Comparison of ENCODE assay signal across 30 cellular contexts in genomic region chr5:32072054-32072453, GRCh38.
"Had no signal": no experiment of that assay in that cellular context is flagged by ENCODE, and none has a peak within 500 bp of the region (broad histone marks: within the 10 kb centered on the region; RNA-seq: fewer than 3 reads in every experiment).

No MANE protein-coding gene starts in this region.

- ATAC-seq: activated CD4-positive, alpha-beta T cell treated with anti-CD3 and anti-CD28 coated beads for 36 hours; activated CD4-positive, CD25-positive, alpha-beta regulatory T cell treated with anti-CD3 and anti-CD28 coated beads, Interleukin-2, amount 50 U/mL, for 24 hours; activated naive CD4-positive, alpha-beta T cell treated with anti-CD3 and anti-CD28 coated beads, Interleukin-2, amount 50 U/mL, for 72 hours; activated T-cell treated with anti-CD3 and anti-CD28 coated beads, Interleukin-2, amount 50 U/mL, for 72 hours had no signal

- H3K27me3 Mint-ChIP-seq: activated CD4-positive, alpha-beta T cell treated with anti-CD3 and anti-CD28 coated beads for 36 hours; activated CD4-positive, alpha-beta T cell treated with anti-CD3 and anti-CD28 coated beads, Interleukin-2, amount 10 ng/mL, durations not matched to agents 7 days and 5 days had no signal

- H3K27me3 ChIP-seq: adrenal gland, brain microvascular endothelial cell, SJSA1 had no signal

- H3K4me2 ChIP-seq: KMS-11, SK-N-SH had no signal

- H3K9me2 ChIP-seq: SK-N-SH had no signal

- H3K9me3 ChIP-seq: adrenal gland, SJSA1, SK-N-SH had no signal

- H3K4me1 ChIP-seq: adrenal gland, SJSA1 had no signal

- H3K4me1 Mint-ChIP-seq: activated CD4-positive, alpha-beta T cell treated with anti-CD3 and anti-CD28 coated beads, Interleukin-2, amount 10 ng/mL, durations not matched to agents 7 days and 5 days had no signal

- H3K36me3 ChIP-seq: adrenal gland, brain microvascular endothelial cell, SJSA1 had no signal

- DNase-seq: activated CD4-positive, alpha-beta T cell treated with anti-CD3 and anti-CD28 coated beads for 36 hours; activated CD4-positive, alpha-beta T cell treated with anti-CD3 and anti-CD28 coated beads, Interleukin-2, amount 10 ng/mL, durations not matched to agents 7 days and 5 days; activated CD4-positive, alpha-beta T cell treated with anti-CD3 and anti-CD28 coated beads, Interleukin-2, amount 50 U/mL, for 48 hours; activated gamma-delta T cell; activated naive CD4-positive, alpha-beta T cell treated with Interleukin-2 at 50 U/mL for 16 hours; activated T-cell treated with anti-CD3 and anti-CD28 coated beads, Interleukin-2, amount 50 U/mL, for 1 hour; activated T-cell treated with anti-CD3 and anti-CD28 coated beads, Interleukin-2, amount 50 U/mL, for 72 hours; adrenal gland; brain microvascular endothelial cell; central memory CD4-positive, alpha-beta T cell; MM.1S; NCI-H1092; NCI-H146; NCI-H187; NCI-H2029 treated with DMSO at 0.1 percent for 48 hours; NCI-H2107; NCI-H2171; NCI-H510A; NCI-H526; NCI-H748 treated with DMSO at 0.1 percent for 48 hours; NK-92 treated with Interleukin-12 subunit alpha and Interleukin-12 subunit beta, amount 100 ng/mL, for 24 hours; SHP77 treated with DMSO at 0.1 percent for 48 hours; SK-N-SH had no signal

- H3K9ac ChIP-seq: KMS-11, SK-N-SH had no signal

- H3K4me3 ChIP-seq: adrenal gland, SJSA1 had no signal

- H3K4me3 Mint-ChIP-seq: activated CD4-positive, alpha-beta T cell treated with anti-CD3 and anti-CD28 coated beads for 36 hours; activated CD4-positive, alpha-beta T cell treated with anti-CD3 and anti-CD28 coated beads, Interleukin-2, amount 10 ng/mL, durations not matched to agents 7 days and 5 days; activated T-cell treated with anti-CD3 and anti-CD28 coated beads, Interleukin-2, amount 50 U/mL, for 72 hours; T-helper 1 cell treated with Interleukin-12 subunit alpha and Interleukin-12 subunit beta and Interleukin-4 antibody, amounts not matched to agents 30 μg/mL and 1 μg/mL, for 36 hours; T-helper 2 cell treated with Interferon-gamma antibody and Interleukin-4, amounts not matched to agents 5 μg/mL and 100 μg/mL, for 36 hours had no signal

- H3K27ac Mint-ChIP-seq: activated CD4-positive, alpha-beta T cell treated with anti-CD3 and anti-CD28 coated beads for 36 hours; activated CD4-positive, alpha-beta T cell treated with anti-CD3 and anti-CD28 coated beads, Interleukin-2, amount 10 ng/mL, durations not matched to agents 7 days and 5 days; activated naive CD4-positive, alpha-beta T cell treated with anti-CD3 and anti-CD28 coated beads, Interleukin-2, amount 50 U/mL, for 72 hours; activated T-cell treated with anti-CD3 and anti-CD28 coated beads, Interleukin-2, amount 50 U/mL, for 72 hours; activated T-helper 2 cell treated with anti-CD3 and anti-CD28 coated beads, Interferon-gamma antibody, Interleukin-2, Interleukin-4, amounts not matched to agents 10 μg/mL and 5 μg/mL and 100 μg/mL, durations not matched to agents 14 hours and 24 hours and 36 hours; T-helper 1 cell treated with Interleukin-12 subunit alpha and Interleukin-12 subunit beta and Interleukin-4 antibody, amounts not matched to agents 30 μg/mL and 1 μg/mL, for 36 hours; T-helper 2 cell treated with Interferon-gamma antibody and Interleukin-4, amounts not matched to agents 5 μg/mL and 100 μg/mL, for 36 hours had no signal

- H3K9me3 Mint-ChIP-seq: activated CD4-positive, alpha-beta T cell treated with anti-CD3 and anti-CD28 coated beads, Interleukin-2, amount 10 ng/mL, durations not matched to agents 7 days and 5 days; activated naive CD4-positive, alpha-beta T cell treated with anti-CD3 and anti-CD28 coated beads, Interleukin-2, amount 50 U/mL, for 72 hours; activated T-cell treated with anti-CD3 and anti-CD28 coated beads, Interleukin-2, amount 50 U/mL, for 72 hours; activated T-helper 2 cell treated with anti-CD3 and anti-CD28 coated beads, Interferon-gamma antibody, Interleukin-2, Interleukin-4, amounts not matched to agents 10 μg/mL and 5 μg/mL and 100 μg/mL, durations not matched to agents 14 hours and 24 hours and 36 hours; T-helper 1 cell treated with Interleukin-12 subunit alpha and Interleukin-12 subunit beta and Interleukin-4 antibody, amounts not matched to agents 30 μg/mL and 1 μg/mL, for 36 hours; T-helper 2 cell treated with Interferon-gamma antibody and Interleukin-4, amounts not matched to agents 5 μg/mL and 100 μg/mL, for 36 hours had no signal

- H3K27ac ChIP-seq: adrenal gland, brain microvascular endothelial cell, KMS-11, SJSA1 had no signal

- H3K36me3 Mint-ChIP-seq: activated naive CD4-positive, alpha-beta T cell treated with anti-CD3 and anti-CD28 coated beads, Interleukin-2, amount 50 U/mL, for 72 hours had no signal
